Comparison of ENCODE assay signal across 15 cellular contexts in genomic region chr20:37341632-37342031, GRCh38. TPM values are rescaled to one million over a fixed set of nuclear protein-coding genes. Genes with fewer than 3 reads are reported as not detected.
A peak's percentile ranks its signal among the peaks of the same experiment; 100 is the strongest.
DNase-seq lines count a peak whose midpoint lies in the region; ATAC-seq and TF ChIP-seq lines count a peak whose summit lies in the region.
"Had no signal": no experiment of that assay in that cellular context is flagged by ENCODE, and none has a peak within 500 bp of the region (broad histone marks: within the 10 kb centered on the region; RNA-seq: fewer than 3 reads in every experiment).

No MANE protein-coding gene starts in this region.

- H3K27me3 Mint-ChIP-seq in H9 (ENCODE audit: low read depth): no peaks in the 10 kb centered on the region
- no peaks in the 10 kb centered on the region for H3K27me3 Mint-ChIP-seq in endodermal cell (ENCODE audit: insufficient read depth)
- no peaks in the 10 kb centered on the region for H3K27me3 Mint-ChIP-seq in CD8-positive, alpha-beta T cell (ENCODE audit: low read depth)

- H3K27ac Mint-ChIP-seq in H9: no peak overlapping the region
- peak overlapping the region; percentile 67 for H3K27ac Mint-ChIP-seq in endodermal cell
- no peak overlapping the region for H3K27ac Mint-ChIP-seq in CD8-positive, alpha-beta T cell

- no peak overlapping the region for H3K9ac ChIP-seq in H9 (ENCODE audit: extremely low read depth, insufficient read length, low read length)
- no peak overlapping the region for H3K9ac ChIP-seq in endodermal cell (ENCODE audit: extremely low read depth, low read length, poor library complexity, severe bottlenecking)
- H3K9ac ChIP-seq in trophoblast cell (ENCODE audit: low read length): no peak overlapping the region
- H3K9ac ChIP-seq: GM23248 had no signal

- H3K4me1 ChIP-seq in H9 (ENCODE audit: insufficient read depth, low read length) (no peaks in the 10 kb centered on the region), endodermal cell (ENCODE audit: control insufficient read depth, insufficient read depth, low read length) (peaks cover 11% of the 10 kb centered on the region), trophoblast cell (ENCODE audit: control insufficient read depth in 1 of 2, insufficient read depth in 2 of 2, low read length in 2 of 2) (peaks cover 30 to 41% of the 10 kb centered on the region in 2 experiments)
- H3K4me1 ChIP-seq in CD8-positive, alpha-beta T cell (ENCODE audit: insufficient read depth, low read length): peaks cover 14% of the 10 kb centered on the region

- no peak overlapping the region for H2BK20ac ChIP-seq in H9 (ENCODE audit: low read depth, low read length, poor library complexity, severe bottlenecking)

- H2BK120ac ChIP-seq in H9 (ENCODE audit: low read depth, low read length, poor library complexity, severe bottlenecking): no peak overlapping the region
- peak overlapping the region; percentile 40 for H2BK120ac ChIP-seq in trophoblast cell (ENCODE audit: insufficient read depth, low read length, poor library complexity)

- H3K79me2 ChIP-seq in H9 (ENCODE audit: insufficient read depth, low read length) (no peaks in the 10 kb centered on the region), trophoblast cell (ENCODE audit: control insufficient read depth, insufficient read depth, low read length, poor library complexity) (peaks cover 18% of the 10 kb centered on the region)

- no peak overlapping the region for H4K12ac ChIP-seq in trophoblast cell (ENCODE audit: low read depth, low read length)

- H3K4me1 Mint-ChIP-seq in H9: peaks cover 27% of the 10 kb centered on the region in 2 experiments
- H3K4me1 Mint-ChIP-seq in endodermal cell: peaks cover 48% of the 10 kb centered on the region
- peaks cover 18% of the 10 kb centered on the region for H3K4me1 Mint-ChIP-seq in CD8-positive, alpha-beta T cell (ENCODE audit: low read depth)

- no peak overlapping the region for H3K56ac ChIP-seq in H9 (ENCODE audit: insufficient read length, low read depth, low read length)

- H3K9me3 Mint-ChIP-seq in H9 (no peaks in the 10 kb centered on the region; a peak in 1 of 5 replicates), endodermal cell (no peaks in the 10 kb centered on the region)
- no peaks in the 10 kb centered on the region for H3K9me3 Mint-ChIP-seq in CD8-positive, alpha-beta T cell

- DNase-seq in H9 (peak; percentile 23), NCI-H146 treated with DMSO at 0.1 percent for 48 hours (lab: John Stamatoyannopoulos, UW; ENCODE audit: unreplicated experiment) (peak; percentile 54), endodermal cell (no peak), trophoblast cell (no peak), amygdala (lab: John Stamatoyannopoulos, UW) (no peak), omental fat pad (ENCODE audit: low spot score) (no peak)
- no peak for DNase-seq in CD8-positive, alpha-beta T cell
- DNase-seq: DMS79 treated with DMSO at 0.1 percent for 48 hours, GM23248, KG1, NCI-H1694, NCI-H2107, NCI-H446 treated with DMSO at 0.1 percent for 48 hours, Right ventricle myocardium superior had no signal

- no peaks in the 10 kb centered on the region for H3K79me1 ChIP-seq in H9 (ENCODE audit: insufficient read depth, low read depth, low read length, poor library complexity, severe bottlenecking)
- H3K79me1 ChIP-seq in trophoblast cell (ENCODE audit: low read length): peaks cover 69% of the 10 kb centered on the region

- no peak overlapping the region for H2BK15ac ChIP-seq in H9 (ENCODE audit: low read depth, low read length)

- H4K20me1 ChIP-seq in H9 (ENCODE audit: control insufficient read depth, insufficient read depth, insufficient read length): no peaks in the 10 kb centered on the region

- H3K14ac ChIP-seq in H9 (ENCODE audit: insufficient read depth, low read length) (no peak overlapping the region), trophoblast cell (ENCODE audit: low read length) (peak overlapping the region; percentile 54)

- no peak overlapping the region for H4K5ac ChIP-seq in H9 (ENCODE audit: insufficient read length, low read depth, low read length)

- H3K18ac ChIP-seq in H9 (ENCODE audit: insufficient read length, low read depth, low read length) (no peak overlapping the region), trophoblast cell (ENCODE audit: low read length) (peak overlapping the region; percentile 57)

- H2AK5ac ChIP-seq in H9 (ENCODE audit: insufficient read length, low read length): no peak overlapping the region
- peak overlapping the region; percentile 63 for H2AK5ac ChIP-seq in trophoblast cell (ENCODE audit: low read length)

- WGBS in H9 (ENCODE audit: extremely low coverage, insufficient read length, low lambda C conversion rate): no CpG with 5 or more reads among the region's 11 CpGs
- WGBS in endodermal cell (ENCODE audit: insufficient coverage in 1 of 2, insufficient read length in 1 of 2), 2 experiments: 93 to 97% methylated on average over 10 to 11 of the region's 11 CpGs
- WGBS in trophoblast cell (ENCODE audit: extremely low coverage, insufficient coverage, insufficient read length): no CpG with 5 or more reads among the region's 11 CpGs

- H2BK12ac ChIP-seq in H9 (ENCODE audit: insufficient read length, low read depth, low read length) (no peak overlapping the region), trophoblast cell (ENCODE audit: low read length) (peak overlapping the region; percentile 89)

- H3K36me3 ChIP-seq in endodermal cell (ENCODE audit: control insufficient read depth, insufficient read depth, low read length): no peaks in the 10 kb centered on the region
- no peaks in the 10 kb centered on the region for H3K36me3 ChIP-seq in trophoblast cell (ENCODE audit: control insufficient read depth in 1 of 2, insufficient read depth in 2 of 2, low read length in 2 of 2)
- H3K36me3 ChIP-seq in CD8-positive, alpha-beta T cell (ENCODE audit: insufficient read depth, low read length): no peaks in the 10 kb centered on the region

- CTCF ChIA-PET in CD8-positive, alpha-beta T cell (lab: Charles Lee): no interaction called here

- H3K23ac ChIP-seq in H9 (ENCODE audit: insufficient read length, low read depth, low read length) (no peak overlapping the region), trophoblast cell (ENCODE audit: low read length) (no peak overlapping the region)

- peaks cover 4% of the 10 kb centered on the region for H3K23me2 ChIP-seq in H9 (ENCODE audit: insufficient read length, low read depth, low read length, poor library complexity, severe bottlenecking)

- H2BK5ac ChIP-seq in H9 (ENCODE audit: insufficient read length, low read length) (no peak overlapping the region), trophoblast cell (ENCODE audit: low read depth, low read length, poor library complexity) (peak overlapping the region; percentile 14)

- intact Hi-C loops in CD8-positive, alpha-beta T cell (cut with DNase I, micrococcal nuclease): no loop called here

- H3K4ac ChIP-seq in H9 (ENCODE audit: low read depth, low read length) (no peak overlapping the region), trophoblast cell (ENCODE audit: low read depth, low read length) (peak overlapping the region; percentile 8)

- ATAC-seq in CD8-positive, alpha-beta T cell: no peak
- ATAC-seq in omental fat pad (ENCODE audit: low FRiP score): no peak

- H3K9me3 ChIP-seq in H9 (ENCODE audit: control insufficient read depth, low read depth, low read length): no peaks in the 10 kb centered on the region
- H3K9me3 ChIP-seq in endodermal cell (ENCODE audit: control insufficient read depth, low read length): no peaks in the 10 kb centered on the region
- H3K9me3 ChIP-seq in trophoblast cell (ENCODE audit: insufficient read depth, low read depth, low read length): no peaks in the 10 kb centered on the region
- H3K9me3 ChIP-seq in CD8-positive, alpha-beta T cell (ENCODE audit: low read length): no peaks in the 10 kb centered on the region

- no peak overlapping the region for H3K4me3 Mint-ChIP-seq in H9
- no peak overlapping the region for H3K4me3 Mint-ChIP-seq in endodermal cell
- H3K4me3 Mint-ChIP-seq in CD8-positive, alpha-beta T cell: no peak overlapping the region

- no peak for TF ChIP-seq CTCF in H9 (conservative IDR thresholded peaks at IDR 0.05)
- no peak for TF ChIP-seq CTCF in endodermal cell (conservative IDR thresholded peaks at IDR 0.05)
- TF ChIP-seq CTCF in CD8-positive, alpha-beta T cell (IDR thresholded peaks at IDR 0.05): no peak
- TF ChIP-seq CTCF in omental fat pad (IDR thresholded peaks at IDR 0.05): no peak

- POLR2A ChIA-PET in CD8-positive, alpha-beta T cell (lab: Charles Lee): no interaction called here

- H3K4me3 ChIP-seq in endodermal cell (ENCODE audit: low read length) (no peak overlapping the region), trophoblast cell (ENCODE audit: low read depth, low read length) (no peak overlapping the region)
- no peak overlapping the region for H3K4me3 ChIP-seq in CD8-positive, alpha-beta T cell (ENCODE audit: low read depth, low read length)
- H3K4me3 ChIP-seq: GM23248, SK-N-MC had no signal

- no peak overlapping the region for H3K27ac ChIP-seq in H9 (ENCODE audit: insufficient read length, low read depth, low read length)
- H3K27ac ChIP-seq in endodermal cell (ENCODE audit: low read depth, low read length): no peak overlapping the region
- H3K27ac ChIP-seq in trophoblast cell (ENCODE audit: low read depth, low read length): no peak overlapping the region
- no peak overlapping the region for H3K27ac ChIP-seq in CD8-positive, alpha-beta T cell (ENCODE audit: low read depth, low read length)
- H3K27ac ChIP-seq: GM23248, SK-N-MC had no signal

- H3K4me2 ChIP-seq in H9 (ENCODE audit: insufficient read depth, insufficient read length, low read length) (no peak overlapping the region), trophoblast cell (ENCODE audit: low read length) (no peak overlapping the region)

- H3K36me3 Mint-ChIP-seq in H9 (ENCODE audit: insufficient read depth in 1 of 3, low read depth in 3 of 3) (no peaks in the 10 kb centered on the region), endodermal cell (ENCODE audit: low read depth) (no peaks in the 10 kb centered on the region)
- H3K36me3 Mint-ChIP-seq in CD8-positive, alpha-beta T cell: no peaks in the 10 kb centered on the region

- H3K27me3 ChIP-seq in H9 (ENCODE audit: insufficient read depth, low read length) (no peaks in the 10 kb centered on the region), endodermal cell (ENCODE audit: control insufficient read depth, insufficient read depth, low read length, poor library complexity, severe bottlenecking) (no peaks in the 10 kb centered on the region), trophoblast cell (ENCODE audit: insufficient read depth, low read length) (no peaks in the 10 kb centered on the region)
- H3K27me3 ChIP-seq in CD8-positive, alpha-beta T cell (ENCODE audit: insufficient read depth, low read length): no peaks in the 10 kb centered on the region

- H4K8ac ChIP-seq in H9 (replicated peaks; ENCODE audit: insufficient read length, low read depth, low read length): no peak overlapping the region
- H4K8ac ChIP-seq in trophoblast cell (ENCODE audit: low read depth, low read length): peak overlapping the region; percentile 25

- H3T11ph ChIP-seq in H9 (ENCODE audit: low read length): no peak overlapping the region

- H2AFZ ChIP-seq in H9 (ENCODE audit: low read length) (no peak overlapping the region), trophoblast cell (ENCODE audit: insufficient read depth, low read length, poor library complexity) (no peak overlapping the region)
- H2AFZ ChIP-seq: GM23248 had no signal

- H4K91ac ChIP-seq in H9 (ENCODE audit: insufficient read length, low read depth, low read length): no peak overlapping the region
- H4K91ac ChIP-seq in trophoblast cell (ENCODE audit: low read depth, low read length): peak overlapping the region; percentile 75

RNA-seq across cellular contexts. Expression of gene SRC, which starts 4.3 kb away (rescaled TPM):
- total RNA-seq in H9 (2021): 37.5 and 44.5 TPM in 2 replicates
- total RNA-seq in endodermal cell: 100 to 1,000 TPM in 1 of 2 donors, 10 to 100 TPM in 1; 75.6 to 109 TPM
- polyA plus RNA-seq in endodermal cell (2013, experiment 1 of 2): 48.4 TPM
- polyA plus RNA-seq in endodermal cell (2013, experiment 2 of 2): 41.1 TPM
- 188 and 198 TPM in 2 replicates for polyA plus RNA-seq in trophoblast cell (2013)
- total RNA-seq in CD8-positive, alpha-beta T cell: 1 to 10 TPM in 1 of 2 experiments, under 1 TPM in 1; 0.84 to 2.3 TPM
- total RNA-seq in omental fat pad: 10 to 100 TPM; 15.1 to 29.3 (median 19.7) TPM

RNA-seq across cellular contexts. Expression of gene MANBAL, which starts 52.2 kb away (rescaled TPM):
- total RNA-seq in H9 (2021) (40.3 and 40.7 TPM in 2 replicates), endodermal cell (10 to 100 TPM; 44.4 to 49.9 TPM), omental fat pad (10 to 100 TPM; 25.8 to 37.8 (median 31.9) TPM)
- polyA plus RNA-seq in endodermal cell (2013, experiment 1 of 2): 60.3 TPM
- polyA plus RNA-seq in endodermal cell (2013, experiment 2 of 2): 61.4 TPM
- polyA plus RNA-seq in trophoblast cell (2013): 61.2 and 63.9 TPM in 2 replicates
- 1 to 10 TPM; 4.0 to 6.3 TPM for total RNA-seq in CD8-positive, alpha-beta T cell

Comparison
In these comparisons a context has a peak if more than half of its experiments do, and no peak if none do; other contexts are left out.
1. DNase-seq: peak in H9 (single experiment) and NCI-H146 treated with DMSO at 0.1 percent for 48 hours (single experiment); none in endodermal cell (single experiment), trophoblast cell (0 of 2), amygdala (0 of 56), CD8-positive, alpha-beta T cell (0 of 7) and omental fat pad (single experiment).
2. RNA of gene SRC, which starts 4.3 kb away (total RNA-seq): 75.6 to 109 TPM in endodermal cell, 37.5 to 44.5 TPM in H9 and 15.1 to 29.3 TPM in omental fat pad; 0.84 to 2.3 TPM in CD8-positive, alpha-beta T cell; every median in the first group is over 4 times any median in the second.